14 cellular contexts compared by ENCODE assay signal in genomic region chr13:79226938-79227337, GRCh38.
DNase-seq lines count a peak whose midpoint lies in the region; ATAC-seq and TF ChIP-seq lines count a peak whose summit lies in the region.
"Had no signal": no experiment of that assay in that cellular context is flagged by ENCODE, and none has a peak within 500 bp of the region (broad histone marks: within the 10 kb centered on the region; RNA-seq: fewer than 3 reads in every experiment).

No MANE protein-coding gene starts in this region.

- POLR2A ChIA-PET in RWPE1 (lab: Yijun Ruan, JAX; ENCODE audit: low non-redundant PET): no interaction called here

- no peak overlapping the region for H3K27ac ChIP-seq in RWPE1
- H3K27ac ChIP-seq: brain microvascular endothelial cell, neutrophil had no signal

- no peak for TF ChIP-seq CTCF in RWPE1 (conservative IDR thresholded peaks at IDR 0.05; ENCODE audit: low read depth)

- ATAC-seq in GM19035 (IDR thresholded peaks at IDR 0.05; ENCODE audit: unreplicated experiment) (peak; percentile 25), GM21825 (IDR thresholded peaks at IDR 0.05; ENCODE audit: unreplicated experiment) (peak; percentile 18), HG03342 (IDR thresholded peaks at IDR 0.05; ENCODE audit: unreplicated experiment) (peak; percentile 15)

- DNase-seq in islet precursor cell: peak; percentile 59
- DNase-seq in activated effector memory CD4-positive, alpha-beta T cell treated with Interleukin-2 at 50 U/mL for 16 hours: no peak
- no peak for DNase-seq in ureter (ENCODE audit: low spot score)
- DNase-seq in RWPE1 (ENCODE audit: low spot score): no peak
- DNase-seq in HK-2 (ENCODE audit: unreplicated experiment): no peak
- DNase-seq: activated CD8-positive, alpha-beta memory T cell treated with anti-CD3 and anti-CD28 coated beads, Interleukin-2, amount 50 U/mL, for 48 hours; brain microvascular endothelial cell; DMS79; IMR-90; NCI-H774 had no signal

- CTCF ChIA-PET in RWPE1 (lab: Yijun Ruan, JAX): no interaction called here
